ENCODE assay signal across 1 cellular context in genomic region chr9:127244609-127245601, GRCh38.
TF ChIP-seq lines count a peak whose summit lies in the region.

No MANE protein-coding gene starts in this region.

TF ChIP-seq in H1, 55 proteins besides CTCF, POLR2A, EP300 and RAD21 (continued from another document):
- no peak for TF ChIP-seq BACH1 (IDR thresholded peaks at IDR 0.05; ENCODE audit: low read length)
- TF ChIP-seq RXRA (IDR thresholded peaks at IDR 0.05; ENCODE audit: insufficient read depth, low read depth, low read length) = no peak
- no peak for TF ChIP-seq GABPA (IDR thresholded peaks at IDR 0.05; ENCODE audit: borderline replicate concordance, insufficient read depth, low read length)
- TF ChIP-seq POLR2AphosphoS5 (IDR thresholded peaks at IDR 0.05; ENCODE audit: low read depth, low read length) = peak; percentile 59
- peak; percentile 10; the same call in 1 of the 2 replicates for TF ChIP-seq SIX5 (IDR thresholded peaks at IDR 0.05; ENCODE audit: low read depth, low read length)
- TF ChIP-seq CHD2 (IDR thresholded peaks at IDR 0.05; ENCODE audit: low read length) = no peak; the same call in 1 of the 2 replicates
- no peak for TF ChIP-seq KDM5A (IDR thresholded peaks at IDR 0.05; ENCODE audit: low read length)
- no peak for TF ChIP-seq TAF7 (optimal IDR thresholded peaks at IDR 0.05; ENCODE audit: borderline replicate concordance, low read depth, low read length)
- no peak for TF ChIP-seq ZNF274 (IDR thresholded peaks at IDR 0.05; ENCODE audit: borderline replicate concordance, extremely low read depth, low read length)
- no peak for TF ChIP-seq BRCA1 (IDR thresholded peaks at IDR 0.05; ENCODE audit: low read depth, low read length)
- TF ChIP-seq BCL11A (IDR thresholded peaks at IDR 0.05; ENCODE audit: low read depth in 2 of 2, low read length in 2 of 2) = no peak
- TF ChIP-seq SP2 (IDR thresholded peaks at IDR 0.05; ENCODE audit: low read length) = peak; percentile 55
- TF ChIP-seq RBBP5 (IDR thresholded peaks at IDR 0.05; ENCODE audit: borderline replicate concordance, low read depth, low read length) = no peak
- no peak for TF ChIP-seq TCF12 (IDR thresholded peaks at IDR 0.05; ENCODE audit: low read depth, low read length)
- no peak for TF ChIP-seq MAFK (IDR thresholded peaks at IDR 0.05; ENCODE audit: low read depth, low read length)
- TF ChIP-seq RFX5 (IDR thresholded peaks at IDR 0.05; ENCODE audit: borderline replicate concordance, low read depth, low read length) = no peak
- TF ChIP-seq POU5F1 (IDR thresholded peaks at IDR 0.05; ENCODE audit: low read depth, low read length) = no peak
- 0 out of 4 replicates have a peak, but pooled peaks of 1 of the 2 experiments have one; percentile 25 for TF ChIP-seq SIN3A (conservative IDR thresholded peaks at IDR 0.05 in 1 of 2, IDR thresholded peaks at IDR 0.05 in 1 of 2; ENCODE audit: low read depth in 1 of 2, low read length in 2 of 2)
- peak; percentile 75 for TF ChIP-seq MAX (IDR thresholded peaks at IDR 0.05)
- TF ChIP-seq SUZ12 (IDR thresholded peaks at IDR 0.05; ENCODE audit: low read length) = no peak
- no peak for TF ChIP-seq ATF2 (IDR thresholded peaks at IDR 0.05; ENCODE audit: low read length)
- TF ChIP-seq NRF1 (IDR thresholded peaks at IDR 0.05; ENCODE audit: low read depth, low read length) = no peak
- TF ChIP-seq TAF1 (IDR thresholded peaks at IDR 0.05; ENCODE audit: low read depth, low read length) = peak; percentile 81
- no peak for TF ChIP-seq EGR1 (IDR thresholded peaks at IDR 0.05; ENCODE audit: borderline replicate concordance, low read depth, low read length)
- no peak for TF ChIP-seq CTBP2 (IDR thresholded peaks at IDR 0.05; ENCODE audit: borderline replicate concordance, insufficient read depth, insufficient read length, low read length)
- TF ChIP-seq NANOG (IDR thresholded peaks at IDR 0.05; ENCODE audit: insufficient read depth, low read depth, low read length, poor library complexity, severe bottlenecking) = no peak
- peak; percentile 67; the same call in 1 of the 2 replicates for TF ChIP-seq PHF8 (conservative IDR thresholded peaks at IDR 0.05; ENCODE audit: low read depth, low read length)
- TF ChIP-seq TEAD4 (IDR thresholded peaks at IDR 0.05; ENCODE audit: low read depth, low read length) = no peak
- no peak for TF ChIP-seq GTF2F1 (IDR thresholded peaks at IDR 0.05; ENCODE audit: borderline replicate concordance, low read depth, low read length)
- no peak for TF ChIP-seq ASH2L (IDR thresholded peaks at IDR 0.05; ENCODE audit: low read length)
- peak; percentile 88; the same call in 1 of the 2 replicates for TF ChIP-seq SP4 (IDR thresholded peaks at IDR 0.05; ENCODE audit: low read length)
- no peak for TF ChIP-seq HDAC2 (IDR thresholded peaks at IDR 0.05; ENCODE audit: borderline replicate concordance in 1 of 2, low read depth in 2 of 2, low read length in 2 of 2)
- no peak; the same call in 1 of the 2 replicates for TF ChIP-seq JUND (IDR thresholded peaks at IDR 0.05; ENCODE audit: low read length)
- no peak for TF ChIP-seq FOSL1 (IDR thresholded peaks at IDR 0.05; ENCODE audit: insufficient read depth, low read depth, low read length)
- TF ChIP-seq CHD1 (IDR thresholded peaks at IDR 0.05; ENCODE audit: low read depth, low read length) = no peak
- no peak for TF ChIP-seq RNF2 (IDR thresholded peaks at IDR 0.05; ENCODE audit: borderline replicate concordance, low read depth, low read length, missing control alignments, poor library complexity, severe bottlenecking)
- TF ChIP-seq CHD7 (IDR thresholded peaks at IDR 0.05; ENCODE audit: insufficient replicate concordance, low read length) = no peak
